In genomic region chr2:171880774-171881173, GRCh38 we compare ENCODE assay signal across 24 cellular contexts.
"Had no signal": no experiment of that assay in that cellular context is flagged by ENCODE, and none has a peak within 500 bp of the region (broad histone marks: within the 10 kb centered on the region; RNA-seq: fewer than 3 reads in every experiment).

No MANE protein-coding gene starts in this region.

- H3K4me3 ChIP-seq: esophagus squamous epithelium, hepatocyte, lung, pancreas, skin epidermis, spleen, testis, tibial nerve, upper lobe of left lung had no signal

- H3K36me3 ChIP-seq: esophagus squamous epithelium, neutrophil, pancreas, spleen, tibial nerve, upper lobe of left lung had no signal

- H3K27ac ChIP-seq: hepatocyte, neutrophil, pancreas, skin epidermis, spleen, testis, tibial nerve, upper lobe of left lung had no signal

- H3K27me3 ChIP-seq: esophagus squamous epithelium, hepatocyte, neutrophil, pancreas, spleen, testis, tibial nerve, upper lobe of left lung had no signal

- ATAC-seq: left colon; natural killer cell; pancreas; stimulated activated memory B cell treated with anti-CD40 and anti-IgM and Interleukin-4, amounts not matched to agents 10 μg/mL and 1 μg/mL and 100 μg/mL, for 72 hours; stimulated activated naive CD8-positive, alpha-beta T cell treated with anti-CD3 and anti-CD28 coated beads, Interleukin-15, Interleukin-2, amounts not matched to agents 100 U/mL and 50 U/mL, for 24 hours had no signal

- FAIRE-seq: colon, endothelial cell of umbilical vein, pancreas, urothelium cell line had no signal

- H3K27me3 Mint-ChIP-seq: dendritic cell treated with granulocyte-macrophage colony-stimulating factor and Interleukin-4, amounts not matched to agents 40 ng/mL and 50 ng/mL, for 4 days; memory B cell; stimulated activated memory B cell treated with anti-CD40 and anti-IgM and Interleukin-4, amounts not matched to agents 10 μg/mL and 1 μg/mL and 100 μg/mL, for 72 hours had no signal

- H3K4me3 Mint-ChIP-seq: dendritic cell treated with granulocyte-macrophage colony-stimulating factor and Interleukin-4, amounts not matched to agents 40 ng/mL and 50 ng/mL, for 4 days; memory B cell; natural killer cell; neural crest cell; stimulated activated memory B cell treated with anti-CD40 and anti-IgM and Interleukin-4, amounts not matched to agents 10 μg/mL and 1 μg/mL and 100 μg/mL, for 72 hours had no signal

- H3K36me3 Mint-ChIP-seq: natural killer cell had no signal

- H3K9me3 ChIP-seq: esophagus squamous epithelium, neutrophil, pancreas, spleen, testis, tibial nerve, upper lobe of left lung had no signal

- H3K27ac Mint-ChIP-seq: dendritic cell treated with granulocyte-macrophage colony-stimulating factor and Interleukin-4, amounts not matched to agents 40 ng/mL and 50 ng/mL, for 4 days; memory B cell; natural killer cell; stimulated activated memory B cell treated with anti-CD40 and anti-IgM and Interleukin-4, amounts not matched to agents 10 μg/mL and 1 μg/mL and 100 μg/mL, for 72 hours had no signal

- H3K9me3 Mint-ChIP-seq: dendritic cell treated with granulocyte-macrophage colony-stimulating factor and Interleukin-4, amounts not matched to agents 40 ng/mL and 50 ng/mL, for 4 days; memory B cell; natural killer cell; neural crest cell; stimulated activated memory B cell treated with anti-CD40 and anti-IgM and Interleukin-4, amounts not matched to agents 10 μg/mL and 1 μg/mL and 100 μg/mL, for 72 hours had no signal

- DNase-seq: effector CD8-positive, alpha-beta T cell; esophagus squamous epithelium; foreskin melanocyte; left colon; natural killer cell; pancreas; spleen; stimulated activated CD4-positive, alpha-beta T cell treated with anti-CD3 and anti-CD28 coated beads, Interleukin-4, amount 100 ng/mL, for 4 hours; stimulated activated naive CD8-positive, alpha-beta T cell treated with anti-CD3 and anti-CD28 coated beads, Interleukin-15, Interleukin-2, amounts not matched to agents 100 U/mL and 50 U/mL, for 24 hours; substantia nigra; testis; upper lobe of left lung had no signal
